Comparison of ENCODE assay signal across 1 cellular context in the genomic region with DNA sequence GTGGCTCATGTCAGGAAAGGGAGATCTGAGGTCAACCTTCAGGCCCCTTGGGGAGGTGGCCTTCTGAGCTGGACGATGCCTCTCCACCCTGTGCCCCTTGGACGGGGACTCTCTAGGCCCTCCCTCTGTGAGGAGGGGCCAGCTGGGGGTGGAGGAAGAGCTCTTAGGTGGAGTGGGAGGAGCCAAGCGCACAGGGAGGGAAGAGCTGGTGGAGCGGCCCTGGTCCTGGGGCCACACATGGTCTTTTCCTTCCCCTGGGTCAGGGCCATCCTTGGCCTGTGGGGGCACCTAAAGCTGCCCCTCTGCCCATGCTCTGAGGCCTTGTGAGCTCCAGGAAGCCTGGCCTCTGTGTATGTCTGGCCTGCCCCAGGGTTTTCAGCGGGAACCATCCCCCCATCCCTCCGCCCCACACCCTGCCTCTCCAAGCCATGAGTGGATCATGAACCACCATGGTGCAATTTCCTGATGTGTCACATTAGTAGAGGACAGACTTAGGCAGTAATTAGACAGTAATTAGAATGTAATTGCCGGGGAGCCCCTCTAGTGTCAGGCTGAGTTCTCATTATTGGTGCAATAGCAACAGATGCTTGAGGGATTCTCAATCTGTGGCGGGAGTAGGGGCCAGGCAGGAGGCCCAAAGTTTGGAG.
TF ChIP-seq lines count a peak whose summit lies in the region.

No MANE protein-coding gene starts in this region.

TF ChIP-seq in WTC11, 78 proteins besides CTCF, POLR2A, EP300 and RAD21 (continued from another document):
- TF ChIP-seq, protein P1, sequence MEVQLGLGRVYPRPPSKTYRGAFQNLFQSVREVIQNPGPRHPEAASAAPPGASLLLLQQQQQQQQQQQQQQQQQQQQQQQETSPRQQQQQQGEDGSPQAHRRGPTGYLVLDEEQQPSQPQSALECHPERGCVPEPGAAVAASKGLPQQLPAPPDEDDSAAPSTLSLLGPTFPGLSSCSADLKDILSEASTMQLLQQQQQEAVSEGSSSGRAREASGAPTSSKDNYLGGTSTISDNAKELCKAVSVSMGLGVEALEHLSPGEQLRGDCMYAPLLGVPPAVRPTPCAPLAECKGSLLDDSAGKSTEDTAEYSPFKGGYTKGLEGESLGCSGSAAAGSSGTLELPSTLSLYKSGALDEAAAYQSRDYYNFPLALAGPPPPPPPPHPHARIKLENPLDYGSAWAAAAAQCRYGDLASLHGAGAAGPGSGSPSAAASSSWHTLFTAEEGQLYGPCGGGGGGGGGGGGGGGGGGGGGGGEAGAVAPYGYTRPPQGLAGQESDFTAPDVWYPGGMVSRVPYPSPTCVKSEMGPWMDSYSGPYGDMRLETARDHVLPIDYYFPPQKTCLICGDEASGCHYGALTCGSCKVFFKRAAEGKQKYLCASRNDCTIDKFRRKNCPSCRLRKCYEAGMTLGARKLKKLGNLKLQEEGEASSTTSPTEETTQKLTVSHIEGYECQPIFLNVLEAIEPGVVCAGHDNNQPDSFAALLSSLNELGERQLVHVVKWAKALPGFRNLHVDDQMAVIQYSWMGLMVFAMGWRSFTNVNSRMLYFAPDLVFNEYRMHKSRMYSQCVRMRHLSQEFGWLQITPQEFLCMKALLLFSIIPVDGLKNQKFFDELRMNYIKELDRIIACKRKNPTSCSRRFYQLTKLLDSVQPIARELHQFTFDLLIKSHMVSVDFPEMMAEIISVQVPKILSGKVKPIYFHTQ (CRISPR knock-in tag; IDR thresholded peaks at IDR 0.05), result no peak
- TF ChIP-seq NR2C2 (CRISPR knock-in tag; IDR thresholded peaks at IDR 0.05), result no peak
